ENCODE assay signal across 9 cellular contexts in the genomic region with DNA sequence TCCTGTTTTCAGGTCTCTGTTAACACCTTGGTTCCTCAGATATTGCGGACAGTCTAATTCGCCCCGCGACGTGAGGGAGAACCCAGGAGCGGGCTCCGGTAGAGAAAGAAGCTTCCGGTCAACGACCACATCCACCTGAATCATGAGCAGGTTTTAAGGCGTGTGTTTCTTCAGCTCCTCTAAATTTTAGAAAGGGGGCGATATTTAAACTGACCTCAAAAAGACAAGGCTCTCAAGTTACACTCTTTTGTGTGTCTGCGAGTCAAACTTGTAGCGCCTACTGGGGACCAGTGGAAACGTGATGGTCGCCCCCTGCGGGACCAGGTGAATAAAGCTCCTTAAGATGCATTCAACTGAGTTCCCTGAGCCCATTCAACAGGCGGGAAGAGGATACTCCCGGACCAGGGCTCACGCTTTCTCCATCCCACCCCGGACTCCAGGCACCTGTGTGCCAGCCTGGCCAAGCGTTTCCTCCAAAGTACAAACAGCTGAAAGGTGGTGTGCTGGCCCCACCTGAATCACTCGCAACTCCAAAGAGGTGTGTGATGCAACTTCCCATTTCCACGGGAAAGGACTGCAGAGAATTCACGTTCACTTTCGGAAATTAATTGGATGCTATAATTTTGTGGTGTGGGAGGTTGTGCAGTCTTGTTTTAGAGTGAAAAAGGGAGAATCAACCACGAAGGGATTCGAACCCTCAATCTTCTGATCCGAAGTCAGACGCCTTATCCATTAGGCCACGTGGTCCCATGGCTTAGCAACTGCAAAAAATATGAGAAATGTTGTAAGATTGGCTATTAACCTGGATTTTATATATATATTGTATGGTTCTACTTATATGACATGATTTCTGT. TPM values are rescaled to one million over a fixed set of nuclear protein-coding genes. Genes with fewer than 3 reads are reported as not detected.
DNase-seq lines count a peak whose midpoint lies in the region; ATAC-seq and TF ChIP-seq lines count a peak whose summit lies in the region.
"Had no signal": no experiment of that assay in that cellular context is flagged by ENCODE, and none has a peak within 500 bp of the region (broad histone marks: within the 10 kb centered on the region; RNA-seq: fewer than 3 reads in every experiment).

No MANE protein-coding gene starts in this region.

- no peaks in the 10 kb centered on the region for H3K36me3 ChIP-seq in mesodermal cell (ENCODE audit: control insufficient read depth, insufficient read depth, low read length)

- H3K27ac Mint-ChIP-seq in stimulated activated naive CD8-positive, alpha-beta T cell treated with anti-CD3 and anti-CD28 coated beads, Interleukin-15, amount 100 ng/mL, for 72 hours, result peak overlapping the region; percentile 91 to 97

- peaks cover 5 to 7% of the 10 kb centered on the region in 2 donors for H3K9me3 Mint-ChIP-seq in stimulated activated naive CD8-positive, alpha-beta T cell treated with anti-CD3 and anti-CD28 coated beads, Interleukin-15, amount 100 ng/mL, for 72 hours

- DNase-seq in NCI-H2171 treated with DMSO at 0.1 percent for 48 hours (lab: John Stamatoyannopoulos, UW) (peak; percentile 77), coronary artery (ENCODE audit: low spot score) (no peak), epidermal melanocyte (ENCODE audit: insufficient read length, low spot score) (no peak)
- DNase-seq in stimulated activated naive CD8-positive, alpha-beta T cell treated with anti-CD3 and anti-CD28 coated beads, Interleukin-15, amount 100 ng/mL, for 72 hours, result peak; percentile 71 to 75

- ATAC-seq in HG02943 (IDR thresholded peaks at IDR 0.05; ENCODE audit: low read depth, unreplicated experiment), result peak; percentile 62
- ATAC-seq in activated CD4-positive, CD25-positive, alpha-beta regulatory T cell treated with anti-CD3 and anti-CD28 coated beads, Interleukin-2, amount 50 U/mL, for 24 hours, result peak; percentile 71 to 74
- ATAC-seq in stimulated activated naive CD8-positive, alpha-beta T cell treated with anti-CD3 and anti-CD28 coated beads, Interleukin-15, amount 100 ng/mL, for 72 hours, result peak; percentile 81

- H3K4me3 ChIP-seq in GM08714 (ENCODE audit: low read length) (peak overlapping the region; percentile 50), coronary artery (peak overlapping the region; percentile 53), mesodermal cell (ENCODE audit: extremely low read depth, insufficient read depth, low read length, poor library complexity, severe bottlenecking) (peak overlapping the region; percentile 42)

- H3K4me1 Mint-ChIP-seq in stimulated activated naive CD8-positive, alpha-beta T cell treated with anti-CD3 and anti-CD28 coated beads, Interleukin-15, amount 100 ng/mL, for 72 hours, result peaks cover 38% of the 10 kb centered on the region

- peak overlapping the region; percentile 80 to 91 for H3K4me3 Mint-ChIP-seq in stimulated activated naive CD8-positive, alpha-beta T cell treated with anti-CD3 and anti-CD28 coated beads, Interleukin-15, amount 100 ng/mL, for 72 hours

- no peak for TF ChIP-seq CTCF in coronary artery (IDR thresholded peaks at IDR 0.05)

- WGBS in mesodermal cell (ENCODE audit: insufficient coverage in 2 of 2), 2 experiments, result 5 to 7% methylated on average over 12 to 24 of the region's 30 CpGs

- peaks cover 69% of the 10 kb centered on the region for H3K27me3 Mint-ChIP-seq in stimulated activated naive CD8-positive, alpha-beta T cell treated with anti-CD3 and anti-CD28 coated beads, Interleukin-15, amount 100 ng/mL, for 72 hours

- H3K4me1 ChIP-seq in mesodermal cell (ENCODE audit: control insufficient read depth, insufficient read depth, low read length, poor library complexity, severe bottlenecking), result no peaks in the 10 kb centered on the region

- H3K9me3 ChIP-seq in mesodermal cell (ENCODE audit: control insufficient read depth, low read length), result no peaks in the 10 kb centered on the region

- no peak overlapping the region for H3K27ac ChIP-seq in coronary artery
- H3K27ac ChIP-seq in mesodermal cell (ENCODE audit: low read depth, low read length, severe bottlenecking), result no peak overlapping the region

RNA-seq across cellular contexts. Expression of gene GPX5, which starts 17.0 kb away (rescaled TPM):
- 2.6 TPM for polyA plus RNA-seq in mesodermal cell (2013, experiment 1 of 2)
- polyA plus RNA-seq in mesodermal cell (2013, experiment 2 of 2), result 2.3 TPM
- polyA plus RNA-seq: right cardiac atrium had no signal

RNA-seq across cellular contexts. Expression of gene GPX6, which starts 27.1 kb away (rescaled TPM):
- polyA plus RNA-seq in mesodermal cell (2013, experiment 1 of 2), result not detected
- not detected for polyA plus RNA-seq in mesodermal cell (2013, experiment 2 of 2)
- polyA plus RNA-seq: right cardiac atrium had no signal

Comparison
In these comparisons a context has a peak if more than half of its experiments do, and no peak if none do; other contexts are left out.
1. DNase-seq: peak in NCI-H2171 treated with DMSO at 0.1 percent for 48 hours (single experiment) and stimulated activated naive CD8-positive, alpha-beta T cell treated with anti-CD3 and anti-CD28 coated beads, Interleukin-15, amount 100 ng/mL, for 72 hours (2 of 2); none in coronary artery (single experiment) and epidermal melanocyte (single experiment).
2. Peak in every context shown above with its lines, with median percentiles within 50 percentile points of each other: H3K4me3 ChIP-seq and ATAC-seq.